In genomic region chr6:131250121-131250520, GRCh38 we compare ENCODE assay signal across 8 cellular contexts.
A peak's percentile ranks its signal among the peaks of the same experiment; 100 is the strongest.
DNase-seq lines count a peak whose midpoint lies in the region; TF ChIP-seq lines count a peak whose summit lies in the region.

No MANE protein-coding gene starts in this region.

- H2AK5ac ChIP-seq in H9 (ENCODE audit: insufficient read length, low read length): no peak overlapping the region

- peak overlapping the region; percentile 71 for H3K9ac ChIP-seq in H9 (ENCODE audit: extremely low read depth, insufficient read length, low read length)

- H3T11ph ChIP-seq in H9 (ENCODE audit: low read length): no peak overlapping the region

- H3K4ac ChIP-seq in H9 (ENCODE audit: low read depth, low read length): no peak overlapping the region

- H3K23ac ChIP-seq in H9 (ENCODE audit: insufficient read length, low read depth, low read length): no peak overlapping the region

- H3K27me3 ChIP-seq in H9 (ENCODE audit: insufficient read depth, low read length) (no peaks in the 10 kb centered on the region), layer of hippocampus (ENCODE audit: control insufficient read depth, insufficient read depth, low read length) (no peaks in the 10 kb centered on the region)

- peak overlapping the region; percentile 28 to 55 (median 33); a peak in 3 of 7 replicates for H3K27ac Mint-ChIP-seq in H9

- peak overlapping the region; percentile 53 to 85 for H3K4me3 Mint-ChIP-seq in H9

- H3K4me1 Mint-ChIP-seq in H9: peaks cover 29 to 31% of the 10 kb centered on the region in 2 experiments

- peaks cover 4% of the 10 kb centered on the region for H3K23me2 ChIP-seq in H9 (ENCODE audit: insufficient read length, low read depth, low read length, poor library complexity, severe bottlenecking)

- no CpG with 5 or more reads among the region's 9 CpGs for WGBS in H9 (ENCODE audit: extremely low coverage, insufficient read length, low lambda C conversion rate)

- H4K91ac ChIP-seq in H9 (ENCODE audit: insufficient read length, low read depth, low read length): no peak overlapping the region

- TF ChIP-seq CTCF in H9 (conservative IDR thresholded peaks at IDR 0.05): no peak

- H4K20me1 ChIP-seq in H9 (ENCODE audit: control insufficient read depth, insufficient read depth, insufficient read length): no peaks in the 10 kb centered on the region

- no peak overlapping the region for H3K27ac ChIP-seq in H9 (ENCODE audit: insufficient read length, low read depth, low read length)
- H3K27ac ChIP-seq in layer of hippocampus (ENCODE audit: low read depth, low read length): peak overlapping the region; percentile 46

- no peaks in the 10 kb centered on the region for H3K36me3 Mint-ChIP-seq in H9 (ENCODE audit: insufficient read depth in 1 of 3, low read depth in 3 of 3)

- no peak overlapping the region for H2BK12ac ChIP-seq in H9 (ENCODE audit: insufficient read length, low read depth, low read length)

- H3K27me3 Mint-ChIP-seq in H9 (ENCODE audit: low read depth): no peaks in the 10 kb centered on the region

- no peak overlapping the region for H3K18ac ChIP-seq in H9 (ENCODE audit: insufficient read length, low read depth, low read length)

- H2AFZ ChIP-seq in H9 (ENCODE audit: low read length): peak overlapping the region; percentile 78

- DNase-seq in GDM1 (lab: John Stamatoyannopoulos, UW) (peak; percentile 72), H9 (peak; percentile 63), NOMO-1 treated with dmso at 0.1 percent for 144 hours (lab: John Stamatoyannopoulos, UW; ENCODE audit: unreplicated experiment) (peak; percentile 85), dedifferentiated amniotic fluid mesenchymal stem cell (ENCODE audit: extremely low spot score) (peak; percentile 54), NCI-H2196 (lab: John Stamatoyannopoulos, UW; ENCODE audit: unreplicated experiment) (no peak), NCI-H2171 treated with DMSO at 0.1 percent for 48 hours (lab: John Stamatoyannopoulos, UW) (no peak)
- DNase-seq in stimulated activated CD4-positive, alpha-beta T cell treated with anti-CD3 and anti-CD28 coated beads, Interleukin-4, amount 100 ng/mL, for 1 hour: peak; percentile 18

- H2BK20ac ChIP-seq in H9 (ENCODE audit: low read depth, low read length, poor library complexity, severe bottlenecking): no peak overlapping the region

- no peaks in the 10 kb centered on the region for H3K79me1 ChIP-seq in H9 (ENCODE audit: insufficient read depth, low read depth, low read length, poor library complexity, severe bottlenecking)

- peak overlapping the region; percentile 83 for H3K56ac ChIP-seq in H9 (ENCODE audit: insufficient read length, low read depth, low read length)

- no peak overlapping the region for H2BK15ac ChIP-seq in H9 (ENCODE audit: low read depth, low read length)

- H2BK5ac ChIP-seq in H9 (ENCODE audit: insufficient read length, low read length): no peak overlapping the region

- H4K5ac ChIP-seq in H9 (ENCODE audit: insufficient read length, low read depth, low read length): no peak overlapping the region

- H3K4me1 ChIP-seq in H9 (ENCODE audit: insufficient read depth, low read length): peaks cover 1% of the 10 kb centered on the region; the same call in 1 of the 2 replicates

- H3K9me3 Mint-ChIP-seq in H9: no peaks in the 10 kb centered on the region

- H3K79me2 ChIP-seq in H9 (ENCODE audit: insufficient read depth, low read length): peaks cover 9% of the 10 kb centered on the region; the same call in 1 of the 2 replicates

- H3K4me2 ChIP-seq in H9 (ENCODE audit: insufficient read depth, insufficient read length, low read length): peak overlapping the region; percentile 87

- H2BK120ac ChIP-seq in H9 (ENCODE audit: low read depth, low read length, poor library complexity, severe bottlenecking): no peak overlapping the region

- no peak overlapping the region for H4K8ac ChIP-seq in H9 (replicated peaks; ENCODE audit: insufficient read length, low read depth, low read length)

- H3K9me3 ChIP-seq in H9 (ENCODE audit: control insufficient read depth, low read depth, low read length): no peaks in the 10 kb centered on the region

- no peak overlapping the region for H3K14ac ChIP-seq in H9 (ENCODE audit: insufficient read depth, low read length)

Comparison
In these comparisons a context has a peak if more than half of its experiments do, and no peak if none do; other contexts are left out.
1. DNase-seq: peak in GDM1 (single experiment), H9 (single experiment), NOMO-1 treated with dmso at 0.1 percent for 144 hours (single experiment), dedifferentiated amniotic fluid mesenchymal stem cell (single experiment) and stimulated activated CD4-positive, alpha-beta T cell treated with anti-CD3 and anti-CD28 coated beads, Interleukin-4, amount 100 ng/mL, for 1 hour (single experiment); none in NCI-H2196 (single experiment) and NCI-H2171 treated with DMSO at 0.1 percent for 48 hours (single experiment).